Comparison of ENCODE assay signal across 1 cellular context in the genomic region with DNA sequence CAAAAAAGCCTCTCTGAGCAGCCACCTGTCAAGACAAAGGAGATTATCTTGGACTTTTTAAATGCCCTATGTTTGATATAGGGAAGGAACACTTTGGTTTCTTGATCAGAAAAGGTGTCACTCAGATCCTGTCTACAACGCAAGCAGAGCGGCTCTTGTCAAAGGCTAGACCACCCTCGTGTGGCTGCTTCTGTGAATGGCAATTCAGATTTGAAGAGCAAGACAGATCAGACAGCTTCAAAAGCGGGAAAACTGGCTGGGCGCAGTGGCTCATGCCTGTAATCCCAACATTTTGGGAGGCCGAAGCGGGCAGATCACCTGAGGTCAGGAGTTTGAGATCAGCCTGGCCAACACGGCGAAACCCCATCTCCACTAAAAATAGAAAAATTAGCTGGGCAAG.
TF ChIP-seq lines count a peak whose summit lies in the region.

No MANE protein-coding gene starts in this region.

TF ChIP-seq in HepG2, 621 proteins besides CTCF, POLR2A, EP300 and RAD21 (continued from another document and continues in another):
- TF ChIP-seq, protein P1, sequence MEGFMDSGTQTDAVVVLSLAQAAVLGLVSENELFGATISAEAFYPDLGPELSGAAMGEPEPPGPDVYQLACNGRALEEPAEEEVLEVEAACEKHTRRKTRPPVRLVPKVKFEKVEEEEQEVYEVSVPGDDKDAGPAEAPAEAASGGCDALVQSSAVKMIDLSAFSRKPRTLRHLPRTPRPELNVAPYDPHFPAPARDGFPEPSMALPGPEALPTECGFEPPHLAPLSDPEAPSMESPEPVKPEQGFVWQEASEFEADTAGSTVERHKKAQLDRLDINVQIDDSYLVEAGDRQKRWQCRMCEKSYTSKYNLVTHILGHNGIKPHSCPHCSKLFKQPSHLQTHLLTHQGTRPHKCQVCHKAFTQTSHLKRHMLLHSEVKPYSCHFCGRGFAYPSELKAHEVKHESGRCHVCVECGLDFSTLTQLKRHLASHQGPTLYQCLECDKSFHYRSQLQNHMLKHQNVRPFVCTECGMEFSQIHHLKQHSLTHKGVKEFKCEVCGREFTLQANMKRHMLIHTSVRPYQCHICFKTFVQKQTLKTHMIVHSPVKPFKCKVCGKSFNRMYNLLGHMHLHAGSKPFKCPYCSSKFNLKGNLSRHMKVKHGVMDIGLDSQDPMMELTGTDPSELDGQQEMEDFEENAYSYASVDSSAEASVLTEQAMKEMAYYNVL (CRISPR knock-in tag; IDR thresholded peaks at IDR 0.05; ENCODE audit: borderline replicate concordance): no peak
- TF ChIP-seq TEAD3 (CRISPR knock-in tag; optimal IDR thresholded peaks at IDR 0.05; ENCODE audit: borderline replicate concordance) (no peak), SMC3 (IDR thresholded peaks at IDR 0.05; ENCODE audit: low read length) (peak; percentile 97), MIER2 (CRISPR knock-in tag; IDR thresholded peaks at IDR 0.05) (no peak), ETV5 (CRISPR knock-in tag; IDR thresholded peaks at IDR 0.05; ENCODE audit: borderline replicate concordance) (no peak), ZNF766 (CRISPR knock-in tag; IDR thresholded peaks at IDR 0.05; ENCODE audit: borderline replicate concordance) (no peak), HNRNPLL (IDR thresholded peaks at IDR 0.05; ENCODE audit: low read depth, low read length, poor library complexity, severe bottlenecking) (no peak), ZNF326 (CRISPR knock-in tag; IDR thresholded peaks at IDR 0.05; ENCODE audit: borderline replicate concordance) (no peak), ZNF891 (CRISPR knock-in tag; IDR thresholded peaks at IDR 0.05) (no peak), EHMT2 (IDR thresholded peaks at IDR 0.05; ENCODE audit: borderline replicate concordance, low read depth, low read length) (no peak), STAG1 (CRISPR knock-in tag; IDR thresholded peaks at IDR 0.05) (peak; percentile 96), ZNF552 (CRISPR knock-in tag; IDR thresholded peaks at IDR 0.05; ENCODE audit: borderline replicate concordance) (no peak), CBX2 (IDR thresholded peaks at IDR 0.05; ENCODE audit: low read depth, low read length) (no peak), CBX2 (CRISPR knock-in tag; IDR thresholded peaks at IDR 0.05; ENCODE audit: low read depth) (no peak), ARNT2 (CRISPR knock-in tag; IDR thresholded peaks at IDR 0.05; ENCODE audit: low read depth) (no peak), KMT2B (CRISPR knock-in tag; IDR thresholded peaks at IDR 0.05) (0 out of 2 replicates have a peak, but pooled peaks have one; percentile 24), ZNF205 (CRISPR knock-in tag; IDR thresholded peaks at IDR 0.05) (peak; percentile 46; the same call in 1 of the 2 replicates), ZNF256 (CRISPR knock-in tag; conservative IDR thresholded peaks at IDR 0.05) (no peak), RBM22 (optimal IDR thresholded peaks at IDR 0.05; ENCODE audit: low read length) (no peak), ISL2 (CRISPR knock-in tag; IDR thresholded peaks at IDR 0.05) (no peak), KDM3A (CRISPR knock-in tag; IDR thresholded peaks at IDR 0.05; ENCODE audit: low read depth) (no peak; the same call in 1 of the 2 replicates), ZNF343 (CRISPR knock-in tag; IDR thresholded peaks at IDR 0.05) (no peak), RXRA (CRISPR knock-in tag; IDR thresholded peaks at IDR 0.05) (no peak), KLF13 (CRISPR knock-in tag; IDR thresholded peaks at IDR 0.05) (no peak), MAFK (conservative IDR thresholded peaks at IDR 0.05 in 1 of 2, IDR thresholded peaks at IDR 0.05 in 1 of 2; ENCODE audit: low read length in 2 of 2) (no peak), HMG20B (CRISPR knock-in tag; conservative IDR thresholded peaks at IDR 0.05) (no peak), ZNF607 (CRISPR knock-in tag; IDR thresholded peaks at IDR 0.05; ENCODE audit: borderline replicate concordance) (no peak), KLF6 (CRISPR knock-in tag; IDR thresholded peaks at IDR 0.05) (no peak), ZBTB3 (CRISPR knock-in tag; IDR thresholded peaks at IDR 0.05; ENCODE audit: borderline replicate concordance, low read depth) (no peak), ATF7 (IDR thresholded peaks at IDR 0.05) (no peak), ATF7 (CRISPR knock-in tag; IDR thresholded peaks at IDR 0.05) (no peak), CREM (IDR thresholded peaks at IDR 0.05) (no peak), CREM (CRISPR knock-in tag; IDR thresholded peaks at IDR 0.05) (no peak), LCORL (IDR thresholded peaks at IDR 0.05) (no peak), LCORL (CRISPR knock-in tag; IDR thresholded peaks at IDR 0.05) (no peak), FOXP1 (IDR thresholded peaks at IDR 0.05) (no peak), FOXP1 (CRISPR knock-in tag; IDR thresholded peaks at IDR 0.05) (no peak), SP140L (CRISPR knock-in tag; IDR thresholded peaks at IDR 0.05; ENCODE audit: borderline replicate concordance) (no peak), EZH2 (conservative IDR thresholded peaks at IDR 0.05; ENCODE audit: low read depth, low read length) (no peak), KLF12 (CRISPR knock-in tag; IDR thresholded peaks at IDR 0.05; ENCODE audit: borderline replicate concordance) (no peak), NR1H2 (CRISPR knock-in tag; IDR thresholded peaks at IDR 0.05; ENCODE audit: borderline replicate concordance, low read depth) (no peak), YEATS4 (CRISPR knock-in tag; IDR thresholded peaks at IDR 0.05; ENCODE audit: borderline replicate concordance) (no peak), ARNT (IDR thresholded peaks at IDR 0.05) (no peak), TMF1 (CRISPR knock-in tag; IDR thresholded peaks at IDR 0.05; ENCODE audit: low read depth) (no peak), ZNF367 (CRISPR knock-in tag; IDR thresholded peaks at IDR 0.05; ENCODE audit: borderline replicate concordance) (no peak)
- TF ChIP-seq, protein P2, sequence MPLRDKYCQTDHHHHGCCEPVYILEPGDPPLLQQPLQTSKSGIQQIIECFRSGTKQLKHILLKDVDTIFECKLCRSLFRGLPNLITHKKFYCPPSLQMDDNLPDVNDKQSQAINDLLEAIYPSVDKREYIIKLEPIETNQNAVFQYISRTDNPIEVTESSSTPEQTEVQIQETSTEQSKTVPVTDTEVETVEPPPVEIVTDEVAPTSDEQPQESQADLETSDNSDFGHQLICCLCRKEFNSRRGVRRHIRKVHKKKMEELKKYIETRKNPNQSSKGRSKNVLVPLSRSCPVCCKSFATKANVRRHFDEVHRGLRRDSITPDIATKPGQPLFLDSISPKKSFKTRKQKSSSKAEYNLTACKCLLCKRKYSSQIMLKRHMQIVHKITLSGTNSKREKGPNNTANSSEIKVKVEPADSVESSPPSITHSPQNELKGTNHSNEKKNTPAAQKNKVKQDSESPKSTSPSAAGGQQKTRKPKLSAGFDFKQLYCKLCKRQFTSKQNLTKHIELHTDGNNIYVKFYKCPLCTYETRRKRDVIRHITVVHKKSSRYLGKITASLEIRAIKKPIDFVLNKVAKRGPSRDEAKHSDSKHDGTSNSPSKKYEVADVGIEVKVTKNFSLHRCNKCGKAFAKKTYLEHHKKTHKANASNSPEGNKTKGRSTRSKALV (CRISPR knock-in tag; IDR thresholded peaks at IDR 0.05): no peak
- TF ChIP-seq, protein P3, sequence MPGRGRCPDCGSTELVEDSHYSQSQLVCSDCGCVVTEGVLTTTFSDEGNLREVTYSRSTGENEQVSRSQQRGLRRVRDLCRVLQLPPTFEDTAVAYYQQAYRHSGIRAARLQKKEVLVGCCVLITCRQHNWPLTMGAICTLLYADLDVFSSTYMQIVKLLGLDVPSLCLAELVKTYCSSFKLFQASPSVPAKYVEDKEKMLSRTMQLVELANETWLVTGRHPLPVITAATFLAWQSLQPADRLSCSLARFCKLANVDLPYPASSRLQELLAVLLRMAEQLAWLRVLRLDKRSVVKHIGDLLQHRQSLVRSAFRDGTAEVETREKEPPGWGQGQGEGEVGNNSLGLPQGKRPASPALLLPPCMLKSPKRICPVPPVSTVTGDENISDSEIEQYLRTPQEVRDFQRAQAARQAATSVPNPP (CRISPR knock-in tag; IDR thresholded peaks at IDR 0.05): no peak
- TF ChIP-seq, protein P4, sequence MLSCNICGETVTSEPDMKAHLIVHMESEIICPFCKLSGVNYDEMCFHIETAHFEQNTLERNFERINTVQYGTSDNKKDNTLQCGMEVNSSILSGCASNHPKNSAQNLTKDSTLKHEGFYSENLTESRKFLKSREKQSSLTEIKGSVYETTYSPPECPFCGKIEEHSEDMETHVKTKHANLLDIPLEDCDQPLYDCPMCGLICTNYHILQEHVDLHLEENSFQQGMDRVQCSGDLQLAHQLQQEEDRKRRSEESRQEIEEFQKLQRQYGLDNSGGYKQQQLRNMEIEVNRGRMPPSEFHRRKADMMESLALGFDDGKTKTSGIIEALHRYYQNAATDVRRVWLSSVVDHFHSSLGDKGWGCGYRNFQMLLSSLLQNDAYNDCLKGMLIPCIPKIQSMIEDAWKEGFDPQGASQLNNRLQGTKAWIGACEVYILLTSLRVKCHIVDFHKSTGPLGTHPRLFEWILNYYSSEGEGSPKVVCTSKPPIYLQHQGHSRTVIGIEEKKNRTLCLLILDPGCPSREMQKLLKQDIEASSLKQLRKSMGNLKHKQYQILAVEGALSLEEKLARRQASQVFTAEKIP (CRISPR knock-in tag; IDR thresholded peaks at IDR 0.05; ENCODE audit: borderline replicate concordance): no peak
- TF ChIP-seq, protein P5, sequence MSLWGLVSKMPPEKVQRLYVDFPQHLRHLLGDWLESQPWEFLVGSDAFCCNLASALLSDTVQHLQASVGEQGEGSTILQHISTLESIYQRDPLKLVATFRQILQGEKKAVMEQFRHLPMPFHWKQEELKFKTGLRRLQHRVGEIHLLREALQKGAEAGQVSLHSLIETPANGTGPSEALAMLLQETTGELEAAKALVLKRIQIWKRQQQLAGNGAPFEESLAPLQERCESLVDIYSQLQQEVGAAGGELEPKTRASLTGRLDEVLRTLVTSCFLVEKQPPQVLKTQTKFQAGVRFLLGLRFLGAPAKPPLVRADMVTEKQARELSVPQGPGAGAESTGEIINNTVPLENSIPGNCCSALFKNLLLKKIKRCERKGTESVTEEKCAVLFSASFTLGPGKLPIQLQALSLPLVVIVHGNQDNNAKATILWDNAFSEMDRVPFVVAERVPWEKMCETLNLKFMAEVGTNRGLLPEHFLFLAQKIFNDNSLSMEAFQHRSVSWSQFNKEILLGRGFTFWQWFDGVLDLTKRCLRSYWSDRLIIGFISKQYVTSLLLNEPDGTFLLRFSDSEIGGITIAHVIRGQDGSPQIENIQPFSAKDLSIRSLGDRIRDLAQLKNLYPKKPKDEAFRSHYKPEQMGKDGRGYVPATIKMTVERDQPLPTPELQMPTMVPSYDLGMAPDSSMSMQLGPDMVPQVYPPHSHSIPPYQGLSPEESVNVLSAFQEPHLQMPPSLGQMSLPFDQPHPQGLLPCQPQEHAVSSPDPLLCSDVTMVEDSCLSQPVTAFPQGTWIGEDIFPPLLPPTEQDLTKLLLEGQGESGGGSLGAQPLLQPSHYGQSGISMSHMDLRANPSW (CRISPR knock-in tag; IDR thresholded peaks at IDR 0.05; ENCODE audit: borderline replicate concordance): no peak
- TF ChIP-seq, protein P6, sequence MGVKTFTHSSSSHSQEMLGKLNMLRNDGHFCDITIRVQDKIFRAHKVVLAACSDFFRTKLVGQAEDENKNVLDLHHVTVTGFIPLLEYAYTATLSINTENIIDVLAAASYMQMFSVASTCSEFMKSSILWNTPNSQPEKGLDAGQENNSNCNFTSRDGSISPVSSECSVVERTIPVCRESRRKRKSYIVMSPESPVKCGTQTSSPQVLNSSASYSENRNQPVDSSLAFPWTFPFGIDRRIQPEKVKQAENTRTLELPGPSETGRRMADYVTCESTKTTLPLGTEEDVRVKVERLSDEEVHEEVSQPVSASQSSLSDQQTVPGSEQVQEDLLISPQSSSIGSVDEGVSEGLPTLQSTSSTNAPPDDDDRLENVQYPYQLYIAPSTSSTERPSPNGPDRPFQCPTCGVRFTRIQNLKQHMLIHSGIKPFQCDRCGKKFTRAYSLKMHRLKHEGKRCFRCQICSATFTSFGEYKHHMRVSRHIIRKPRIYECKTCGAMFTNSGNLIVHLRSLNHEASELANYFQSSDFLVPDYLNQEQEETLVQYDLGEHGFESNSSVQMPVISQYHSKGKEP (CRISPR knock-in tag; IDR thresholded peaks at IDR 0.05): no peak
- TF ChIP-seq, protein P7, sequence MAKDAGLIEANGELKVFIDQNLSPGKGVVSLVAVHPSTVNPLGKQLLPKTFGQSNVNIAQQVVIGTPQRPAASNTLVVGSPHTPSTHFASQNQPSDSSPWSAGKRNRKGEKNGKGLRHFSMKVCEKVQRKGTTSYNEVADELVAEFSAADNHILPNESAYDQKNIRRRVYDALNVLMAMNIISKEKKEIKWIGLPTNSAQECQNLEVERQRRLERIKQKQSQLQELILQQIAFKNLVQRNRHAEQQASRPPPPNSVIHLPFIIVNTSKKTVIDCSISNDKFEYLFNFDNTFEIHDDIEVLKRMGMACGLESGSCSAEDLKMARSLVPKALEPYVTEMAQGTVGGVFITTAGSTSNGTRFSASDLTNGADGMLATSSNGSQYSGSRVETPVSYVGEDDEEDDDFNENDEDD (CRISPR knock-in tag; IDR thresholded peaks at IDR 0.05; ENCODE audit: borderline replicate concordance): peak; percentile 59; the same call in 1 of the 2 replicates
- TF ChIP-seq, protein P8, sequence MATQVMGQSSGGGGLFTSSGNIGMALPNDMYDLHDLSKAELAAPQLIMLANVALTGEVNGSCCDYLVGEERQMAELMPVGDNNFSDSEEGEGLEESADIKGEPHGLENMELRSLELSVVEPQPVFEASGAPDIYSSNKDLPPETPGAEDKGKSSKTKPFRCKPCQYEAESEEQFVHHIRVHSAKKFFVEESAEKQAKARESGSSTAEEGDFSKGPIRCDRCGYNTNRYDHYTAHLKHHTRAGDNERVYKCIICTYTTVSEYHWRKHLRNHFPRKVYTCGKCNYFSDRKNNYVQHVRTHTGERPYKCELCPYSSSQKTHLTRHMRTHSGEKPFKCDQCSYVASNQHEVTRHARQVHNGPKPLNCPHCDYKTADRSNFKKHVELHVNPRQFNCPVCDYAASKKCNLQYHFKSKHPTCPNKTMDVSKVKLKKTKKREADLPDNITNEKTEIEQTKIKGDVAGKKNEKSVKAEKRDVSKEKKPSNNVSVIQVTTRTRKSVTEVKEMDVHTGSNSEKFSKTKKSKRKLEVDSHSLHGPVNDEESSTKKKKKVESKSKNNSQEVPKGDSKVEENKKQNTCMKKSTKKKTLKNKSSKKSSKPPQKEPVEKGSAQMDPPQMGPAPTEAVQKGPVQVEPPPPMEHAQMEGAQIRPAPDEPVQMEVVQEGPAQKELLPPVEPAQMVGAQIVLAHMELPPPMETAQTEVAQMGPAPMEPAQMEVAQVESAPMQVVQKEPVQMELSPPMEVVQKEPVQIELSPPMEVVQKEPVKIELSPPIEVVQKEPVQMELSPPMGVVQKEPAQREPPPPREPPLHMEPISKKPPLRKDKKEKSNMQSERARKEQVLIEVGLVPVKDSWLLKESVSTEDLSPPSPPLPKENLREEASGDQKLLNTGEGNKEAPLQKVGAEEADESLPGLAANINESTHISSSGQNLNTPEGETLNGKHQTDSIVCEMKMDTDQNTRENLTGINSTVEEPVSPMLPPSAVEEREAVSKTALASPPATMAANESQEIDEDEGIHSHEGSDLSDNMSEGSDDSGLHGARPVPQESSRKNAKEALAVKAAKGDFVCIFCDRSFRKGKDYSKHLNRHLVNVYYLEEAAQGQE (IDR thresholded peaks at IDR 0.05; ENCODE audit: borderline replicate concordance in 1 of 2, low read depth in 1 of 2, low read length in 2 of 2): no peak
